In the genomic region with DNA sequence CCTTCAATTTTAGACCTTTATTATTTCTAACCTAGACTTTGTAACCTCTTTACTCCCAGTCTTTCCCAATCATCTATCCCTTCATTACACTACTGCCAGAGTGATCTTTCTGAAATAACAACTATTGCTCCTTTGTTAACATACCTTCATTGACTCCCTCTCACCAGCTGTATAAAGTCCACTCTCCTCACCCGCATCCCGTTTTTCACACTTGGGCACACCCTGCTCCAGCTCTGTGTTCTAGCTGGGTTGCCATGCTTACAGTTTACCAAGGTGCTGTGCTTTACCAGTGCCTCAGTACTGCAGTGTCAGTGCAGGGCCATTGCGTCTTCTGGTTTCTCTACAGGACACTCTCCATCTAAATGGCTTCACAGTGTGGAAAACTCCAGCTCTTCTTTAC, we compare ENCODE assay signal across 16 cellular contexts.
DNase-seq lines count a peak whose midpoint lies in the region; FAIRE-seq and TF ChIP-seq lines count a peak whose summit lies in the region.
"Had no signal": no experiment of that assay in that cellular context is flagged by ENCODE, and none has a peak within 500 bp of the region (broad histone marks: within the 10 kb centered on the region; RNA-seq: fewer than 3 reads in every experiment).

No MANE protein-coding gene starts in this region.

- intact Hi-C loops in colonic mucosa (cut with DNase I), result no loop called here

- H3K9me3 ChIP-seq in colonic mucosa, result no peaks in the 10 kb centered on the region
- H3K9me3 ChIP-seq in liver (ENCODE audit: control insufficient read depth in 4 of 4, low read length in 3 of 4), result no peaks in the 10 kb centered on the region
- H3K9me3 ChIP-seq in small intestine (ENCODE audit: control insufficient read depth, low read depth), result no peaks in the 10 kb centered on the region
- no peaks in the 10 kb centered on the region for H3K9me3 ChIP-seq in WERI-Rb-1 (ENCODE audit: severe bottlenecking)
- H3K9me3 ChIP-seq: BLaER1 treated with 17β-estradiol and CSF1 and Interleukin-3, amounts not matched to agents 10 nM and 100 nM had no signal

- TF ChIP-seq CTCF in colonic mucosa (IDR thresholded peaks at IDR 0.05), result no peak
- TF ChIP-seq CTCF in liver (IDR thresholded peaks at IDR 0.05; ENCODE audit: low read depth, low read length, missing input control), result no peak
- no peak for TF ChIP-seq CTCF in WERI-Rb-1 (IDR thresholded peaks at IDR 0.05; ENCODE audit: low read depth, low read length)

- H3K4me1 ChIP-seq in colonic mucosa (no peaks in the 10 kb centered on the region), liver (ENCODE audit: control insufficient read depth in 4 of 4, insufficient read depth in 4 of 4, low read length in 3 of 4) (peaks cover 0 to 47% (median 20%) of the 10 kb centered on the region in 4 donors), small intestine (ENCODE audit: control insufficient read depth in 2 of 2, insufficient read depth in 1 of 2, low read depth in 1 of 2, low read length in 1 of 2) (peaks cover 0 to 3% of the 10 kb centered on the region in 2 donors)

- 45% methylated on average over 3 of the region's 3 CpGs for WGBS in liver
- WGBS in small intestine, 3 donors, result 18 to 65% (median 46%) methylated on average over 3 of the region's 3 CpGs

- H3K27me3 ChIP-seq in colonic mucosa (no peaks in the 10 kb centered on the region), liver (ENCODE audit: control insufficient read depth in 4 of 4, insufficient read depth in 4 of 4, low read length in 3 of 4) (no peaks in the 10 kb centered on the region), small intestine (ENCODE audit: control insufficient read depth in 2 of 2, insufficient read depth in 2 of 2, low read length in 2 of 2) (no peaks in the 10 kb centered on the region), WERI-Rb-1 (ENCODE audit: insufficient read depth, low read depth, severe bottlenecking) (no peaks in the 10 kb centered on the region)
- H3K27me3 ChIP-seq: BLaER1 treated with 17β-estradiol and CSF1 and Interleukin-3, amounts not matched to agents 10 nM and 100 nM had no signal

- peak; percentile 46 to 52 for TF ChIP-seq RAD21 in liver (IDR thresholded peaks at IDR 0.05)

- DNase-seq in NCI-H2171 treated with DMSO at 0.1 percent for 48 hours (lab: John Stamatoyannopoulos, UW), result peak; percentile 19
- no peak for DNase-seq in NCI-H2171 (lab: John Stamatoyannopoulos, UW)
- DNase-seq in colonic mucosa, result peak; percentile 68
- DNase-seq in small intestine, result peak; percentile 85
- no peak for DNase-seq in superior temporal gyrus (ENCODE audit: extremely low spot score)
- no peak for DNase-seq in ureter (ENCODE audit: low spot score)
- DNase-seq in WERI-Rb-1, result no peak
- DNase-seq: DMS 273 treated with DMSO at 0.1 percent for 48 hours, GOT3, Karpas-422, NCI-H1105 treated with DMSO at 0.1 percent for 48 hours, NCI-H187 treated with DMSO at 0.1 percent for 48 hours, NCI-H524 had no signal

- H3K36me3 ChIP-seq in colonic mucosa, result no peaks in the 10 kb centered on the region
- no peaks in the 10 kb centered on the region for H3K36me3 ChIP-seq in liver (ENCODE audit: control insufficient read depth in 4 of 4, insufficient read depth in 3 of 4, low read depth in 1 of 4, low read length in 3 of 4)
- H3K36me3 ChIP-seq in small intestine (ENCODE audit: control insufficient read depth in 2 of 2, insufficient read depth in 2 of 2, low read length in 2 of 2), result no peaks in the 10 kb centered on the region
- no peaks in the 10 kb centered on the region for H3K36me3 ChIP-seq in WERI-Rb-1
- H3K36me3 ChIP-seq: BLaER1 treated with 17β-estradiol and CSF1 and Interleukin-3, amounts not matched to agents 10 nM and 100 nM had no signal

- no peak for FAIRE-seq in small intestine (lab: Jason Lieb, UNC)

- H3K4me3 ChIP-seq in colonic mucosa (no peak overlapping the region), liver (ENCODE audit: low read depth in 1 of 3, low read length in 3 of 3) (no peak overlapping the region), small intestine (ENCODE audit: low read depth in 1 of 2, low read length in 2 of 2) (no peak overlapping the region), WERI-Rb-1 (ENCODE audit: low read depth, low read length) (no peak overlapping the region)
- H3K4me3 ChIP-seq: BLaER1 treated with 17β-estradiol and CSF1 and Interleukin-3, amounts not matched to agents 10 nM and 100 nM had no signal

- no peak overlapping the region for H3K27ac ChIP-seq in colonic mucosa
- H3K27ac ChIP-seq in liver (ENCODE audit: low read depth in 1 of 2, low read length in 2 of 2), result peak overlapping the region in 1 of 2 donors; percentile 61
- H3K27ac ChIP-seq in small intestine (ENCODE audit: low read depth in 1 of 2, low read length in 1 of 2), result no peak overlapping the region
- no peak overlapping the region for H3K27ac ChIP-seq in WERI-Rb-1
- H3K27ac ChIP-seq: 22Rv1; BLaER1 treated with 17β-estradiol and CSF1 and Interleukin-3, amounts not matched to agents 10 nM and 100 nM had no signal

- H3K9ac ChIP-seq in colonic mucosa (ENCODE audit: low read depth in 2 of 2, low read length in 2 of 2), result no peak overlapping the region
- H3K9ac ChIP-seq in liver (ENCODE audit: low read depth in 1 of 2, low read length in 2 of 2), result no peak overlapping the region
- H3K9ac ChIP-seq: BLaER1 treated with 17β-estradiol and CSF1 and Interleukin-3, amounts not matched to agents 10 nM and 100 nM had no signal

TF ChIP-seq in liver, 16 proteins besides CTCF, POLR2A, EP300 and RAD21:
- TF ChIP-seq YY1 (IDR thresholded peaks at IDR 0.05), result peak; percentile 58
- TF ChIP-seq JUND (IDR thresholded peaks at IDR 0.05), result peak in 1 of 2 donors; percentile 47
- TF ChIP-seq HNF4G (IDR thresholded peaks at IDR 0.05), result peak; percentile 75
- TF ChIP-seq, protein P1, sequence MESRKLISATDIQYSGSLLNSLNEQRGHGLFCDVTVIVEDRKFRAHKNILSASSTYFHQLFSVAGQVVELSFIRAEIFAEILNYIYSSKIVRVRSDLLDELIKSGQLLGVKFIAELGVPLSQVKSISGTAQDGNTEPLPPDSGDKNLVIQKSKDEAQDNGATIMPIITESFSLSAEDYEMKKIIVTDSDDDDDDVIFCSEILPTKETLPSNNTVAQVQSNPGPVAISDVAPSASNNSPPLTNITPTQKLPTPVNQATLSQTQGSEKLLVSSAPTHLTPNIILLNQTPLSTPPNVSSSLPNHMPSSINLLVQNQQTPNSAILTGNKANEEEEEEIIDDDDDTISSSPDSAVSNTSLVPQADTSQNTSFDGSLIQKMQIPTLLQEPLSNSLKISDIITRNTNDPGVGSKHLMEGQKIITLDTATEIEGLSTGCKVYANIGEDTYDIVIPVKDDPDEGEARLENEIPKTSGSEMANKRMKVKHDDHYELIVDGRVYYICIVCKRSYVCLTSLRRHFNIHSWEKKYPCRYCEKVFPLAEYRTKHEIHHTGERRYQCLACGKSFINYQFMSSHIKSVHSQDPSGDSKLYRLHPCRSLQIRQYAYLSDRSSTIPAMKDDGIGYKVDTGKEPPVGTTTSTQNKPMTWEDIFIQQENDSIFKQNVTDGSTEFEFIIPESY (IDR thresholded peaks at IDR 0.05), result peak; percentile 12
- TF ChIP-seq, protein P2, sequence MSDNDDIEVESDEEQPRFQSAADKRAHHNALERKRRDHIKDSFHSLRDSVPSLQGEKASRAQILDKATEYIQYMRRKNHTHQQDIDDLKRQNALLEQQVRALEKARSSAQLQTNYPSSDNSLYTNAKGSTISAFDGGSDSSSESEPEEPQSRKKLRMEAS (IDR thresholded peaks at IDR 0.05), result no peak
- TF ChIP-seq EGR1 (IDR thresholded peaks at IDR 0.05; ENCODE audit: low read depth in 2 of 2), result no peak
- TF ChIP-seq HNF4A (conservative IDR thresholded peaks at IDR 0.05), result peak; percentile 89 to 91
- TF ChIP-seq FOXA1 (IDR thresholded peaks at IDR 0.05), result no peak
- peak; percentile 67 to 73 for TF ChIP-seq RXRA (IDR thresholded peaks at IDR 0.05)
- peak; percentile 61 for TF ChIP-seq SP1 (IDR thresholded peaks at IDR 0.05)
- TF ChIP-seq, protein P3, sequence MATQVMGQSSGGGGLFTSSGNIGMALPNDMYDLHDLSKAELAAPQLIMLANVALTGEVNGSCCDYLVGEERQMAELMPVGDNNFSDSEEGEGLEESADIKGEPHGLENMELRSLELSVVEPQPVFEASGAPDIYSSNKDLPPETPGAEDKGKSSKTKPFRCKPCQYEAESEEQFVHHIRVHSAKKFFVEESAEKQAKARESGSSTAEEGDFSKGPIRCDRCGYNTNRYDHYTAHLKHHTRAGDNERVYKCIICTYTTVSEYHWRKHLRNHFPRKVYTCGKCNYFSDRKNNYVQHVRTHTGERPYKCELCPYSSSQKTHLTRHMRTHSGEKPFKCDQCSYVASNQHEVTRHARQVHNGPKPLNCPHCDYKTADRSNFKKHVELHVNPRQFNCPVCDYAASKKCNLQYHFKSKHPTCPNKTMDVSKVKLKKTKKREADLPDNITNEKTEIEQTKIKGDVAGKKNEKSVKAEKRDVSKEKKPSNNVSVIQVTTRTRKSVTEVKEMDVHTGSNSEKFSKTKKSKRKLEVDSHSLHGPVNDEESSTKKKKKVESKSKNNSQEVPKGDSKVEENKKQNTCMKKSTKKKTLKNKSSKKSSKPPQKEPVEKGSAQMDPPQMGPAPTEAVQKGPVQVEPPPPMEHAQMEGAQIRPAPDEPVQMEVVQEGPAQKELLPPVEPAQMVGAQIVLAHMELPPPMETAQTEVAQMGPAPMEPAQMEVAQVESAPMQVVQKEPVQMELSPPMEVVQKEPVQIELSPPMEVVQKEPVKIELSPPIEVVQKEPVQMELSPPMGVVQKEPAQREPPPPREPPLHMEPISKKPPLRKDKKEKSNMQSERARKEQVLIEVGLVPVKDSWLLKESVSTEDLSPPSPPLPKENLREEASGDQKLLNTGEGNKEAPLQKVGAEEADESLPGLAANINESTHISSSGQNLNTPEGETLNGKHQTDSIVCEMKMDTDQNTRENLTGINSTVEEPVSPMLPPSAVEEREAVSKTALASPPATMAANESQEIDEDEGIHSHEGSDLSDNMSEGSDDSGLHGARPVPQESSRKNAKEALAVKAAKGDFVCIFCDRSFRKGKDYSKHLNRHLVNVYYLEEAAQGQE (IDR thresholded peaks at IDR 0.05), result peak; percentile 13

Comparison
In these comparisons a context has a peak if more than half of its experiments do, and no peak if none do; other contexts are left out.
1. DNase-seq: peak in NCI-H2171 treated with DMSO at 0.1 percent for 48 hours (single experiment), colonic mucosa (single experiment) and small intestine (single experiment); none in NCI-H2171 (single experiment), superior temporal gyrus (single experiment), ureter (single experiment) and WERI-Rb-1 (single experiment).